In the genomic region with DNA sequence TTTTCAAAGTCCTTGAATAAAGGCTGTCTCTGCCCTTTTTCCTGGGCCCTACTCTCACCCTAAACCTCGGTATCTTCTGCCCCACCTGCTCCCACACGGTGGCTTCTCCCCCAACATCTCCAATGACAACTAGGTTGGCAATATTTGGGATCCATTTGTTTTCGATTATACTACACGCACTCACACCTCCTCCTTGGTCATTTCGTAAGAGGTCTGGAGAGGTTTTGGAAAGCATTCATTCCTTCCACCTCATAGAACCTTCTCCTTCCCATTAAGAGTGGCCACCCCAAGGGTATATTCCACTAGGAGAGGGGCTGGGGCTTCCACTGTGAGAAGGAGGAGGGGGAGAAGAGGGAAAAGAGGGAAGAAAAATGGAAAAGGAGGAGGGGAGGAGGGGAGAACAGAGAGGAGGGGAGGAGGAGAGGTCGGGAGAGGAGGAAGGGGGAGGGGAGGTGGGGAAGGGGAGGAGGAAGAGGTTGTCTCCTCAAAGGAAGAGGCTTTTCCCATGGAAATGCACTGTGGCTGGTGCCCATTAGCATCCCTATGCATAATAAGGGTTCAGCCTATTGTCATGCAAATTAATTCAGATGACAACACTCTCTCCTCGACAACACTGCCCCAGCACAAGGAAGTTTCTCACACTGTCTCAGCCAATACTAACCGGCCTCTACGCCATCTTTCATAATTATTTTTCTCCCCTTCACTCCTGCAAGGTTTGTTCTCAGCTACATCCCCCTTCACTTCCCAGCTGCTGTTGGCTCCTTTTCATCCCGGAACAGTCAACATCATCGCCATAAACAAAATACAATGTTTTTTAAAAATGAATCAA, we compare ENCODE assay signal across 15 cellular contexts. TPM values are rescaled to one million over a fixed set of nuclear protein-coding genes. Genes with fewer than 3 reads are reported as not detected.
DNase-seq lines count a peak whose midpoint lies in the region; FAIRE-seq and TF ChIP-seq lines count a peak whose summit lies in the region.
"Had no signal": no experiment of that assay in that cellular context is flagged by ENCODE, and none has a peak within 500 bp of the region (broad histone marks: within the 10 kb centered on the region; RNA-seq: fewer than 3 reads in every experiment).

No MANE protein-coding gene starts in this region.

- no peaks in the 10 kb centered on the region for H3K27me3 ChIP-seq in mucosa of stomach (ENCODE audit: control insufficient read depth, insufficient read depth, low read length)
- H3K27me3 ChIP-seq: MG63 had no signal

- H3K9me3 ChIP-seq in mucosa of stomach (ENCODE audit: control insufficient read depth, low read length), result no peaks in the 10 kb centered on the region
- H3K9me3 ChIP-seq: MG63 had no signal

- DNase-seq in C1 segment of cervical spinal cord (lab: John Stamatoyannopoulos, UW), result peak in 9 of 14 donors; percentile 8 to 63 (median 44)
- peak; percentile 68 to 83 for DNase-seq in NCI-H526 (lab: John Stamatoyannopoulos, UW)
- DNase-seq in frontal cortex (ENCODE audit: low spot score in 2 of 2), result peak; percentile 41 to 48
- DNase-seq in middle frontal gyrus (ENCODE audit: extremely low spot score, low spot score), result no peak
- DNase-seq in RCC 7860 (ENCODE audit: low spot score), result no peak
- DNase-seq in DMS 273 treated with DMSO at 0.1 percent for 48 hours (lab: John Stamatoyannopoulos, UW), result no peak
- DNase-seq in erythroblast (lab: John Stamatoyannopoulos, UW), result no peak
- DNase-seq: activated CD4-positive, alpha-beta T cell treated with anti-CD3 and anti-CD28 coated beads, Interleukin-2, amount 50 U/mL, for 48 hours; activated naive CD4-positive, alpha-beta T cell treated with anti-CD3 and anti-CD28 coated beads, Interleukin-2, amount 50 U/mL, for 16 hours; AML-193; naive thymus-derived CD8-positive, alpha-beta T cell; stimulated activated naive CD4-positive, alpha-beta T cell treated with Interleukin-2 at 50 U/mL for 16 hours; T-helper 1 cell had no signal

- TF ChIP-seq POLR2A in erythroblast (IDR thresholded peaks at IDR 0.05; ENCODE audit: low read length), result no peak

- no peak for FAIRE-seq in frontal cortex (lab: Jason Lieb, UNC)
- FAIRE-seq in RCC 7860 (lab: Jason Lieb, UNC), result no peak

- H3K4me1 ChIP-seq in mucosa of stomach (ENCODE audit: control insufficient read depth, insufficient read depth, low read length), result peaks cover 19% of the 10 kb centered on the region

- H3K4me3 ChIP-seq in mucosa of stomach (ENCODE audit: low read length), result peak overlapping the region; percentile 7
- H3K4me3 ChIP-seq: MG63 had no signal

- H3K36me3 ChIP-seq in mucosa of stomach (ENCODE audit: control insufficient read depth, insufficient read depth, low read length), result no peaks in the 10 kb centered on the region
- H3K36me3 ChIP-seq: MG63 had no signal

- H3K9ac ChIP-seq in mucosa of stomach (ENCODE audit: low read length), result peak overlapping the region; percentile 13

RNA-seq across cellular contexts. Expression of gene SOX9, which starts 30.0 kb away (rescaled TPM):
- 7.7 TPM for total RNA-seq in frontal cortex
- total RNA-seq: naive thymus-derived CD8-positive, alpha-beta T cell had no signal

Comparison
In these comparisons a context has a peak if more than half of its experiments do, and no peak if none do; other contexts are left out.
1. DNase-seq: peak in C1 segment of cervical spinal cord (9 of 14), NCI-H526 (2 of 2) and frontal cortex (2 of 2); none in middle frontal gyrus (single experiment), RCC 7860 (single experiment), DMS 273 treated with DMSO at 0.1 percent for 48 hours (single experiment) and erythroblast (0 of 2).